Comparison of ENCODE assay signal across 1 cellular context in the genomic region with DNA sequence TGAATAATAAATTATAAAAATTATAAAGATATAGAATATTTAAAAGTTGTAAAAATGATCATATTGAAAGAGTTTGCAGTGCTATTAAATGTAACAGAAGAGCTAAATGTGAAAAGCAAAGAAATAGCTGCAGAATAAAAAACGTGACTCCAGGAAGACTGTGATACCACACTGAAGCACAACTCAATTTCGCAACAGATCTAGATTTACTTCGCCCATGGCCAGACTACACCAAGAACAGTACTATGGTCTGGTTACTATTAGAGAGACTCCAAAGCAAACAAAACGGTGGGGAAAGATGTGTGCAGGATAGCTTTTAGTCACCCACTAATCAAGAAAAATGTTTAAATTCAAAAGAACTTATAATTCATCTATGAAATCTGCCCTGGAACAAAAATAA.
TF ChIP-seq lines count a peak whose summit lies in the region.

No MANE protein-coding gene starts in this region.

TF ChIP-seq in SK-N-SH, 30 proteins besides CTCF, POLR2A, EP300 and RAD21 (continued from another document):
- TF ChIP-seq, protein P1, sequence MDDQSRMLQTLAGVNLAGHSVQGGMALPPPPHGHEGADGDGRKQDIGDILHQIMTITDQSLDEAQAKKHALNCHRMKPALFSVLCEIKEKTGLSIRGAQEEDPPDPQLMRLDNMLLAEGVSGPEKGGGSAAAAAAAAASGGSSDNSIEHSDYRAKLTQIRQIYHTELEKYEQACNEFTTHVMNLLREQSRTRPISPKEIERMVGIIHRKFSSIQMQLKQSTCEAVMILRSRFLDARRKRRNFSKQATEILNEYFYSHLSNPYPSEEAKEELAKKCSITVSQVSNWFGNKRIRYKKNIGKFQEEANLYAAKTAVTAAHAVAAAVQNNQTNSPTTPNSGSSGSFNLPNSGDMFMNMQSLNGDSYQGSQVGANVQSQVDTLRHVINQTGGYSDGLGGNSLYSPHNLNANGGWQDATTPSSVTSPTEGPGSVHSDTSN (IDR thresholded peaks at IDR 0.05), result no peak
- TF ChIP-seq, protein P2, sequence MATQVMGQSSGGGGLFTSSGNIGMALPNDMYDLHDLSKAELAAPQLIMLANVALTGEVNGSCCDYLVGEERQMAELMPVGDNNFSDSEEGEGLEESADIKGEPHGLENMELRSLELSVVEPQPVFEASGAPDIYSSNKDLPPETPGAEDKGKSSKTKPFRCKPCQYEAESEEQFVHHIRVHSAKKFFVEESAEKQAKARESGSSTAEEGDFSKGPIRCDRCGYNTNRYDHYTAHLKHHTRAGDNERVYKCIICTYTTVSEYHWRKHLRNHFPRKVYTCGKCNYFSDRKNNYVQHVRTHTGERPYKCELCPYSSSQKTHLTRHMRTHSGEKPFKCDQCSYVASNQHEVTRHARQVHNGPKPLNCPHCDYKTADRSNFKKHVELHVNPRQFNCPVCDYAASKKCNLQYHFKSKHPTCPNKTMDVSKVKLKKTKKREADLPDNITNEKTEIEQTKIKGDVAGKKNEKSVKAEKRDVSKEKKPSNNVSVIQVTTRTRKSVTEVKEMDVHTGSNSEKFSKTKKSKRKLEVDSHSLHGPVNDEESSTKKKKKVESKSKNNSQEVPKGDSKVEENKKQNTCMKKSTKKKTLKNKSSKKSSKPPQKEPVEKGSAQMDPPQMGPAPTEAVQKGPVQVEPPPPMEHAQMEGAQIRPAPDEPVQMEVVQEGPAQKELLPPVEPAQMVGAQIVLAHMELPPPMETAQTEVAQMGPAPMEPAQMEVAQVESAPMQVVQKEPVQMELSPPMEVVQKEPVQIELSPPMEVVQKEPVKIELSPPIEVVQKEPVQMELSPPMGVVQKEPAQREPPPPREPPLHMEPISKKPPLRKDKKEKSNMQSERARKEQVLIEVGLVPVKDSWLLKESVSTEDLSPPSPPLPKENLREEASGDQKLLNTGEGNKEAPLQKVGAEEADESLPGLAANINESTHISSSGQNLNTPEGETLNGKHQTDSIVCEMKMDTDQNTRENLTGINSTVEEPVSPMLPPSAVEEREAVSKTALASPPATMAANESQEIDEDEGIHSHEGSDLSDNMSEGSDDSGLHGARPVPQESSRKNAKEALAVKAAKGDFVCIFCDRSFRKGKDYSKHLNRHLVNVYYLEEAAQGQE (IDR thresholded peaks at IDR 0.05; ENCODE audit: low read depth, low read length), result no peak
- no peak for TF ChIP-seq NFIC (IDR thresholded peaks at IDR 0.05; ENCODE audit: borderline replicate concordance)
TF ChIP-seq in SK-N-SH: peak in this region for 0.
